ENCODE assay signal across 11 cellular contexts in the genomic region with DNA sequence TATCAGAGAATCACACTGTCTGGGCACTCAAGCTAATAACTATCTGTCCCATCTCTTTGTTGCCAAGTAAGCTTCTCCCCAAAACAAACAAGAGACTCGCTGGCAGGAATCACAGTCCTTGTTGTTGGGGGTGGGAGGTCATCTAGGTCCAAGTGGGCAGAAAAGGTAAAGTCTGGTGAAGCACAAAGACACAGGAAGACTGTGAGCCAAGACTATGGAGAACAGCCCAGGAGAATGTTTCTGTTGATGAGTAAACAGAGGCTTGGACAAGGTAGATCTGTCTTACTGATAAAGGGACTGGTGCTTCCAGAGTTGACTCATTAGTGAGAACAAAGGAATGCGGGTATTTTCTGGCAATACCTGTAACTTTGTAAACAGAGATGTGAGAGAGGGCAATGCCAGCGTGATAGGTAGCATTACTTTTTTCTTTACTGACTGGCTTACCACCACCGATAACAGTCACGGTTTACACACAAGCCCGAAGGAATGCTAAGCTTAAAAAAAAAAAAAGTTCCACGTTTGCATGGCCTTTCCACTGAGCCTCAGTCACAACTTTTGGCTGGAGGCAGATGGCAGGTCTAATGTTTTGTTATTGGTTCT. TPM values are rescaled to one million over a fixed set of nuclear protein-coding genes. Genes with fewer than 3 reads are reported as not detected.
DNase-seq lines count a peak whose midpoint lies in the region; ATAC-seq, FAIRE-seq and TF ChIP-seq lines count a peak whose summit lies in the region.
"Had no signal": no experiment of that assay in that cellular context is flagged by ENCODE, and none has a peak within 500 bp of the region (broad histone marks: within the 10 kb centered on the region; RNA-seq: fewer than 3 reads in every experiment).

No MANE protein-coding gene starts in this region.

- H3K27me3 ChIP-seq in smooth muscle cell (ENCODE audit: low read depth), result no peaks in the 10 kb centered on the region
- no peaks in the 10 kb centered on the region for H3K27me3 ChIP-seq in small intestine (ENCODE audit: control insufficient read depth in 2 of 2, insufficient read depth in 2 of 2, low read length in 2 of 2)
- H3K27me3 ChIP-seq: cardiac muscle cell had no signal

- peaks cover 15% of the 10 kb centered on the region for H3K4me1 ChIP-seq in smooth muscle cell (ENCODE audit: low read depth)
- H3K4me1 ChIP-seq in small intestine (ENCODE audit: control insufficient read depth in 2 of 2, insufficient read depth in 1 of 2, low read depth in 1 of 2, low read length in 1 of 2), result peaks cover 0 to 9% of the 10 kb centered on the region in 2 donors

- no peak for FAIRE-seq in small intestine (lab: Jason Lieb, UNC)

- no peak for TF ChIP-seq CTCF in smooth muscle cell (IDR thresholded peaks at IDR 0.05; ENCODE audit: borderline replicate concordance, insufficient read depth, poor library complexity, severe bottlenecking)

- DNase-seq in H4 (ENCODE audit: low spot score), result peak; percentile 65
- DNase-seq in SW480 (ENCODE audit: low spot score), result peak; percentile 93
- peak; percentile 63 for DNase-seq in iris pigment epithelial cell (ENCODE audit: low read depth)
- no peak for DNase-seq in smooth muscle cell (lab: John Stamatoyannopoulos, UW; ENCODE audit: unreplicated experiment)
- no peak for DNase-seq in small intestine
- DNase-seq in head of caudate nucleus, result no peak
- DNase-seq: activated CD8-positive, alpha-beta memory T cell treated with anti-CD3 and anti-CD28 coated beads, Interleukin-2, amount 10 ng/mL, durations not matched to agents 7 days and 5 days; DND-41 had no signal

- ATAC-seq in GM18520 (IDR thresholded peaks at IDR 0.05; ENCODE audit: unreplicated experiment) (no peak), HG03342 (IDR thresholded peaks at IDR 0.05; ENCODE audit: unreplicated experiment) (no peak)
- ATAC-seq: activated CD8-positive, alpha-beta memory T cell treated with anti-CD3 and anti-CD28 coated beads, Interleukin-2, amount 10 ng/mL, durations not matched to agents 7 days and 5 days had no signal

- no peaks in the 10 kb centered on the region for H3K79me2 ChIP-seq in smooth muscle cell (ENCODE audit: low read depth)

- H4K20me1 ChIP-seq in smooth muscle cell (ENCODE audit: low read depth), result no peaks in the 10 kb centered on the region

- H3F3A ChIP-seq in smooth muscle cell (ENCODE audit: low read depth), result peaks cover 8% of the 10 kb centered on the region

- intact Hi-C loops in head of caudate nucleus (cut with DNase I), result no loop called here

- H3K4me3 ChIP-seq in smooth muscle cell (no peak overlapping the region), small intestine (ENCODE audit: low read depth in 1 of 2, low read length in 2 of 2) (no peak overlapping the region)
- H3K4me3 ChIP-seq: cardiac muscle cell had no signal

- no peaks in the 10 kb centered on the region for H3K36me3 ChIP-seq in smooth muscle cell (ENCODE audit: low read depth)
- H3K36me3 ChIP-seq in small intestine (ENCODE audit: control insufficient read depth in 2 of 2, insufficient read depth in 2 of 2, low read length in 2 of 2), result no peaks in the 10 kb centered on the region
- H3K36me3 ChIP-seq: cardiac muscle cell had no signal

- H3K4me2 ChIP-seq in smooth muscle cell, result peak overlapping the region; percentile 66

- H3K27ac ChIP-seq in smooth muscle cell (ENCODE audit: low read depth) (peak overlapping the region; percentile 86), small intestine (ENCODE audit: low read depth in 1 of 2, low read length in 1 of 2) (peak overlapping the region in 1 of 2 donors; percentile 80)
- H3K27ac ChIP-seq: cardiac muscle cell had no signal

- H2AFZ ChIP-seq in smooth muscle cell (ENCODE audit: low read depth), result no peak overlapping the region

- WGBS in smooth muscle cell (ENCODE audit: low lambda C conversion rate), result 24% methylated on average over 7 of the region's 7 CpGs
- WGBS in small intestine, 3 donors, result 8 to 47% (median 41%) methylated on average over 7 of the region's 7 CpGs

- H3K9ac ChIP-seq in smooth muscle cell (ENCODE audit: low read depth), result peak overlapping the region; percentile 31

- H3K9me3 ChIP-seq in smooth muscle cell (replicated peaks; ENCODE audit: low read depth) (no peaks in the 10 kb centered on the region), small intestine (ENCODE audit: control insufficient read depth, low read depth) (no peaks in the 10 kb centered on the region)

RNA-seq across cellular contexts. Expression of gene MMD, which starts 11.5 kb away (rescaled TPM):
- 59.3 and 72.4 TPM in 2 replicates for total RNA-seq in H4 (2014; rRNA removed; shearing (Covaris generic))
- total RNA-seq in smooth muscle cell, result 18.0 and 31.3 TPM in 2 replicates
- polyA plus RNA-seq in smooth muscle cell (14.3 and 19.6 TPM in 2 replicates), small intestine (10 to 100 TPM in 1 of 3 donors, 1 to 10 TPM in 2; 4.0 to 11.1 (median 9.5) TPM)

Comparison
In these comparisons a context has a peak if more than half of its experiments do, and no peak if none do; other contexts are left out.
1. DNase-seq: peak in H4 (single experiment), SW480 (single experiment) and iris pigment epithelial cell (single experiment); none in smooth muscle cell (single experiment), small intestine (single experiment) and head of caudate nucleus (0 of 42).